ENCODE assay signal across 7 cellular contexts in the genomic region with DNA sequence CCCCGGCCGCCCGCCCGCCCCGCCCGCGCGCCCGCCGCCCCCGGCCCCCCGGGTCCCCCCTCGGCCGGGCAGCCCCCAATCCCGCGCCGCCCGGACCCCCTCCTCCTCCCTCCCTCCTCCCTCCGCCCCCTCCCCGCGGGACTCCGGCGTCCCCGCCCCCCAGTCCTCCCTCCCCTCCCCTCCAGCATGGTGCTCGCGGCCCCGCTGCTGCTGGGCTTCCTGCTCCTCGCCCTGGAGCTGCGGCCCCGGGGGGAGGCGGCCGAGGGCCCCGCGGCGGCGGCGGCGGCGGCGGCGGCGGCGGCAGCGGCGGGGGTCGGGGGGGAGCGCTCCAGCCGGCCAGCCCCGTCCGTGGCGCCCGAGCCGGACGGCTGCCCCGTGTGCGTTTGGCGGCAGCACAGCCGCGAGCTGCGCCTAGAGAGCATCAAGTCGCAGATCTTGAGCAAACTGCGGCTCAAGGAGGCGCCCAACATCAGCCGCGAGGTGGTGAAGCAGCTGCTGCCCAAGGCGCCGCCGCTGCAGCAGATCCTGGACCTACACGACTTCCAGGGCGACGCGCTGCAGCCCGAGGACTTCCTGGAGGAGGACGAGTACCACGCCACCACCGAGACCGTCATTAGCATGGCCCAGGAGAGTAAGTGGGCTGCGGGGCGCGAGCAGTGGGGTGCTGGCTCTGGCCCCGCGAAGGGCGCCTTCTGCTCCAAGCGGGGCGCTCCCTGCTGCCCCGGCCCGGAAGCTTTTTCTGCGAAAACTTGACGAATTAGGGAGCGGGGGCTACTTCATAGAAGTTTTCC. TPM values are rescaled to one million over a fixed set of nuclear protein-coding genes. Genes with fewer than 3 reads are reported as not detected.
DNase-seq lines count a peak whose midpoint lies in the region; TF ChIP-seq lines count a peak whose summit lies in the region.

No MANE protein-coding gene starts in this region.

- H3K4me1 ChIP-seq in HAP-1 (peaks cover 22% of the 10 kb centered on the region), ectodermal cell (ENCODE audit: control insufficient read depth, insufficient read depth, low read length) (peaks cover 31% of the 10 kb centered on the region), mesenchymal stem cell (ENCODE audit: control insufficient read depth, insufficient read depth, low read depth, low read length) (peaks cover 22% of the 10 kb centered on the region)

- H2BK5ac ChIP-seq in mesenchymal stem cell (ENCODE audit: low read depth, low read length, poor library complexity, severe bottlenecking) = no peak overlapping the region

- no peak overlapping the region for H4K91ac ChIP-seq in mesenchymal stem cell (ENCODE audit: low read length)

- peak overlapping the region; percentile 77 for H3K4me3 ChIP-seq in HAP-1
- H3K4me3 ChIP-seq in ectodermal cell (ENCODE audit: insufficient read depth, low read depth, low read length) = peak overlapping the region; percentile 96
- H3K4me3 ChIP-seq in mesenchymal stem cell (ENCODE audit: insufficient read depth in 1 of 2, low read depth in 1 of 2, low read length in 2 of 2) = peak overlapping the region; percentile 62 to 91

- peak overlapping the region; percentile 82 for H3K9ac ChIP-seq in mesenchymal stem cell (ENCODE audit: low read length)

- H2BK120ac ChIP-seq in mesenchymal stem cell (ENCODE audit: low read depth, low read length) = peak overlapping the region; percentile 24

- H3K27me3 ChIP-seq in HAP-1 (ENCODE audit: low read depth) (no peaks in the 10 kb centered on the region), ectodermal cell (ENCODE audit: control insufficient read depth, insufficient read depth, low read length, poor library complexity, severe bottlenecking) (no peaks in the 10 kb centered on the region), mesenchymal stem cell (ENCODE audit: control insufficient read depth in 1 of 2, insufficient read depth in 1 of 2, low read length in 2 of 2) (no peaks in the 10 kb centered on the region)

- peak overlapping the region in 1 of 2 experiments; percentile 21 for H2BK12ac ChIP-seq in mesenchymal stem cell (ENCODE audit: low read length in 2 of 2)

- no peak overlapping the region for H2BK15ac ChIP-seq in mesenchymal stem cell (ENCODE audit: low read depth, poor library complexity, severe bottlenecking)

- peak overlapping the region in 1 of 2 experiments; percentile 14 for H3K14ac ChIP-seq in mesenchymal stem cell (ENCODE audit: low read length in 2 of 2)

- H3K4me2 ChIP-seq in mesenchymal stem cell (ENCODE audit: low read length, poor library complexity, severe bottlenecking) = peak overlapping the region; percentile 85

- H3K36me3 ChIP-seq in HAP-1 (replicated peaks) (peaks cover 6% of the 10 kb centered on the region), ectodermal cell (ENCODE audit: control insufficient read depth, insufficient read depth, low read length) (peaks cover 5% of the 10 kb centered on the region), mesenchymal stem cell (ENCODE audit: control insufficient read depth in 1 of 2, insufficient read depth in 2 of 2, low read depth in 1 of 2, low read length in 2 of 2) (peaks cover 0 to under 1% of the 10 kb centered on the region in 2 experiments)

- H3K4ac ChIP-seq in mesenchymal stem cell (ENCODE audit: low read depth in 1 of 2, low read length in 2 of 2) = peak overlapping the region in 1 of 2 experiments; percentile 0

- H4K8ac ChIP-seq in mesenchymal stem cell (ENCODE audit: low read length) = no peak overlapping the region

- peak overlapping the region; percentile 72 for H2AFZ ChIP-seq in mesenchymal stem cell (ENCODE audit: low read depth, low read length)

- no peak overlapping the region for H2AK5ac ChIP-seq in mesenchymal stem cell (ENCODE audit: low read length, severe bottlenecking)

- DNase-seq in HAP-1 (ENCODE audit: low spot score in 2 of 2) (peak; percentile 50 to 83), MV-4-11 (lab: John Stamatoyannopoulos, UW) (peak; percentile 55), mesenchymal stem cell (peak; percentile 82)
- DNase-seq in activated CD4-positive, alpha-beta T cell treated with anti-CD3 and anti-CD28 coated beads for 4 hours = peak; percentile 33 to 63
- peak in 5 of 6 experiments; percentile 46 to 78 (median 67) for DNase-seq in stimulated activated naive CD4-positive, alpha-beta T cell (lab: John Stamatoyannopoulos, UW)

- peak overlapping the region in 1 of 2 experiments; percentile 61 for H3K23ac ChIP-seq in mesenchymal stem cell (ENCODE audit: low read length in 2 of 2)

- H3K27ac ChIP-seq in ectodermal cell (ENCODE audit: insufficient read depth, low read depth, low read length, poor library complexity, severe bottlenecking) = peak overlapping the region; percentile 40
- no peak overlapping the region for H3K27ac ChIP-seq in mesenchymal stem cell (ENCODE audit: low read length, poor library complexity, severe bottlenecking)

- H3K9me3 ChIP-seq in HAP-1 (no peaks in the 10 kb centered on the region), ectodermal cell (ENCODE audit: control insufficient read depth, low read length) (no peaks in the 10 kb centered on the region), mesenchymal stem cell (ENCODE audit: control insufficient read depth, low read length) (no peaks in the 10 kb centered on the region)

- H3K79me1 ChIP-seq in mesenchymal stem cell (replicated peaks; ENCODE audit: low read length, poor library complexity, severe bottlenecking) = peaks cover 5% of the 10 kb centered on the region

- WGBS in ectodermal cell, 2 experiments = 0% methylated on average over 66 to 69 of the region's 90 CpGs
- WGBS in mesenchymal stem cell = under 1% methylated on average over 55 of the region's 90 CpGs

- H3K18ac ChIP-seq in mesenchymal stem cell (ENCODE audit: low read depth in 1 of 2, low read length in 2 of 2) = peak overlapping the region; percentile 67 to 94

- TF ChIP-seq CTCF in GM12873 (IDR thresholded peaks at IDR 0.05; ENCODE audit: insufficient read depth, low read depth, low read length, missing control alignments) = peak; percentile 31

- in situ Hi-C loops in HAP-1 (cut with MboI; ENCODE audit: low sequenced_read_pairs) = no loop called here

RNA-seq across cellular contexts. Expression of gene GDF11, which starts 0.4 kb away (rescaled TPM):
- 46.1 TPM for polyA plus RNA-seq in ectodermal cell (2013, experiment 1 of 4)
- polyA plus RNA-seq in ectodermal cell (2013, experiment 2 of 4) = 51.2 TPM
- 45.1 TPM for polyA plus RNA-seq in ectodermal cell (2013, experiment 3 of 4)
- polyA plus RNA-seq in ectodermal cell (2013, experiment 4 of 4) = 49.0 TPM
- 23.3 TPM for polyA plus RNA-seq in mesenchymal stem cell (2013, experiment 1 of 2)
- 21.7 TPM for polyA plus RNA-seq in mesenchymal stem cell (2013, experiment 2 of 2)

RNA-seq across cellular contexts. Expression of gene CD63, which starts 14.5 kb away (rescaled TPM):
- polyA plus RNA-seq in ectodermal cell (2013, experiment 1 of 4) = 324 TPM
- 362 TPM for polyA plus RNA-seq in ectodermal cell (2013, experiment 2 of 4)
- polyA plus RNA-seq in ectodermal cell (2013, experiment 3 of 4) = 287 TPM
- polyA plus RNA-seq in ectodermal cell (2013, experiment 4 of 4) = 360 TPM
- 3,698 TPM for polyA plus RNA-seq in mesenchymal stem cell (2013, experiment 1 of 2)
- 3,754 TPM for polyA plus RNA-seq in mesenchymal stem cell (2013, experiment 2 of 2)

RNA-seq across cellular contexts. Expression of gene RDH5, which starts 23.1 kb away (rescaled TPM):
- polyA plus RNA-seq in ectodermal cell (2013, experiment 1 of 4) = 11.7 TPM
- 9.5 TPM for polyA plus RNA-seq in ectodermal cell (2013, experiment 2 of 4)
- polyA plus RNA-seq in ectodermal cell (2013, experiment 3 of 4) = 5.1 TPM
- 7.1 TPM for polyA plus RNA-seq in ectodermal cell (2013, experiment 4 of 4)
- 1.1 TPM for polyA plus RNA-seq in mesenchymal stem cell (2013, experiment 1 of 2)
- polyA plus RNA-seq in mesenchymal stem cell (2013, experiment 2 of 2) = 1.1 TPM

RNA-seq across cellular contexts. Expression of gene BLOC1S1, which starts 27.5 kb away (rescaled TPM):
- polyA plus RNA-seq in ectodermal cell (2013, experiment 1 of 4) = 87.3 TPM
- 74.4 TPM for polyA plus RNA-seq in ectodermal cell (2013, experiment 2 of 4)
- polyA plus RNA-seq in ectodermal cell (2013, experiment 3 of 4) = 83.9 TPM
- polyA plus RNA-seq in ectodermal cell (2013, experiment 4 of 4) = 86.3 TPM
- 95.3 TPM for polyA plus RNA-seq in mesenchymal stem cell (2013, experiment 1 of 2)
- 97.2 TPM for polyA plus RNA-seq in mesenchymal stem cell (2013, experiment 2 of 2)

RNA-seq across cellular contexts. Expression of gene ITGA7, which starts 35.6 kb away (rescaled TPM):
- 110 TPM for polyA plus RNA-seq in ectodermal cell (2013, experiment 1 of 4)
- polyA plus RNA-seq in ectodermal cell (2013, experiment 2 of 4) = 117 TPM
- 90.5 TPM for polyA plus RNA-seq in ectodermal cell (2013, experiment 3 of 4)
- polyA plus RNA-seq in ectodermal cell (2013, experiment 4 of 4) = 99.9 TPM
- 0.30 TPM for polyA plus RNA-seq in mesenchymal stem cell (2013, experiment 1 of 2)
- 0.23 TPM for polyA plus RNA-seq in mesenchymal stem cell (2013, experiment 2 of 2)
